Comparison of ENCODE assay signal across 20 cellular contexts in genomic region chr10:90992462-90992861, GRCh38.
A peak's percentile ranks its signal among the peaks of the same experiment; 100 is the strongest.
DNase-seq lines count a peak whose midpoint lies in the region; ATAC-seq, FAIRE-seq and TF ChIP-seq lines count a peak whose summit lies in the region.
"Had no signal": no experiment of that assay in that cellular context is flagged by ENCODE, and none has a peak within 500 bp of the region (broad histone marks: within the 10 kb centered on the region; RNA-seq: fewer than 3 reads in every experiment).

No MANE protein-coding gene starts in this region.

- POLR2A ChIA-PET in GM12878 (lab: Charles Lee): interaction anchor here (0.8 to 1.6 kb wide), 2 partner anchors 14 to 209 kb away, joined by 3 to 4 read pairs; no protein-coding TSS in a partner anchor

- no peak for TF ChIP-seq RAD21 in GM12878 (IDR thresholded peaks at IDR 0.05; ENCODE audit: insufficient read depth, low read depth, low read length)

- ATAC-seq in HG03060 (IDR thresholded peaks at IDR 0.05; ENCODE audit: low read depth, unreplicated experiment): peak; percentile 33
- ATAC-seq in GM12878: peak; percentile 23
- no peak for ATAC-seq in SK-N-SH treated with all-trans-retinoic acid at 6 μM for 48 hours

- SMC1A ChIA-PET in GM12878 (lab: Charles Lee; ENCODE audit: uncharacterized antibody, unreplicated experiment): interaction anchor here (0.9 to 6.0 kb wide), 6 partner anchors 8 to 81 kb away, joined by 3 to 74 read pairs (median 4); no protein-coding TSS in a partner anchor

- CTCF ChIA-PET in GM12878 (lab: Yijun Ruan, JAX): interaction anchor here (0.7 to 4.1 kb wide), 3 partner anchors 11 to 113 kb away, joined by 5 to 36 read pairs (median 8); no protein-coding TSS in a partner anchor

- RAD21 ChIA-PET in GM12878 (lab: Charles Lee; ENCODE audit: unreplicated experiment): interaction anchor here (0.8 to 1.5 kb wide), 4 partner anchors 10 to 258 kb away, joined by 3 to 12 read pairs (median 6); no protein-coding TSS in a partner anchor

- no peak overlapping the region for H3K9ac ChIP-seq in GM12878 (ENCODE audit: control insufficient read depth, insufficient read depth, low read length)

- no peaks in the 10 kb centered on the region for H3K9me3 ChIP-seq in right atrium auricular region
- no peaks in the 10 kb centered on the region for H3K9me3 ChIP-seq in left ventricle myocardium inferior (replicated peaks)
- peaks cover 3% of the 10 kb centered on the region; the same call in 2 of the 3 replicates for H3K9me3 ChIP-seq in GM12878 (replicated peaks; ENCODE audit: control insufficient read depth, insufficient read depth, low read length)

- H3K79me2 ChIP-seq in GM12878 (ENCODE audit: control insufficient read depth, insufficient read depth, low read length): peaks cover 28% of the 10 kb centered on the region

- H3K27me3 ChIP-seq in right atrium auricular region: no peaks in the 10 kb centered on the region
- no peaks in the 10 kb centered on the region for H3K27me3 ChIP-seq in left ventricle myocardium inferior (ENCODE audit: low read depth)
- no peaks in the 10 kb centered on the region for H3K27me3 ChIP-seq in GM12878 (replicated peaks in 1 of 2; ENCODE audit: control insufficient read depth in 2 of 2, insufficient read depth in 2 of 2, low read length in 1 of 2)

- peak overlapping the region; percentile 78; the same call in 1 of the 2 replicates for H3K4me2 ChIP-seq in GM12878 (ENCODE audit: control insufficient read depth, insufficient read depth)

- TF ChIP-seq CTCF in right atrium auricular region (IDR thresholded peaks at IDR 0.05) (no peak), left ventricle myocardium inferior (IDR thresholded peaks at IDR 0.05; ENCODE audit: borderline replicate concordance) (no peak), GM12878 (IDR thresholded peaks at IDR 0.05 in 2 of 3, conservative IDR thresholded peaks at IDR 0.05 in 1 of 3; ENCODE audit: control insufficient read depth in 2 of 3, extremely low read depth in 1 of 3, insufficient read depth in 1 of 3, low read depth in 3 of 3, low read length in 3 of 3) (no peak)

- H3K36me3 ChIP-seq in right atrium auricular region (peaks cover 35% of the 10 kb centered on the region), left ventricle myocardium inferior (no peaks in the 10 kb centered on the region), GM12878 (ENCODE audit: control insufficient read depth in 2 of 2, insufficient read depth in 2 of 2, low read length in 1 of 2) (no peaks in the 10 kb centered on the region)

- no peak overlapping the region; the same call in 1 of the 2 replicates for H2AFZ ChIP-seq in GM12878 (ENCODE audit: control insufficient read depth, low read depth, low read length)

- H3K27ac ChIP-seq in right atrium auricular region: peak overlapping the region; percentile 20 to 32
- H3K27ac ChIP-seq in left ventricle myocardium inferior (replicated peaks): no peak overlapping the region
- H3K27ac ChIP-seq in GM12878 (ENCODE audit: control insufficient read depth, insufficient read depth): peak overlapping the region; percentile 88
- H3K27ac ChIP-seq: HL-60 had no signal

- H4K20me1 ChIP-seq in GM12878 (ENCODE audit: control insufficient read depth, insufficient read depth): no peaks in the 10 kb centered on the region

- no peak overlapping the region for H3K4me3 ChIP-seq in right atrium auricular region
- no peak overlapping the region for H3K4me3 ChIP-seq in left ventricle myocardium inferior
- H3K4me3 ChIP-seq in GM12878: no peak overlapping the region

- no peak for DNase-seq in right atrium auricular region (ENCODE audit: low spot score)
- DNase-seq in left ventricle myocardium inferior: no peak
- no peak for DNase-seq in GM12878 (ENCODE audit: low read depth, low spot score)
- DNase-seq in NCI-H2171 treated with DMSO at 0.1 percent for 48 hours (lab: John Stamatoyannopoulos, UW): no peak
- no peak for DNase-seq in SKM-1 (lab: John Stamatoyannopoulos, UW; ENCODE audit: unreplicated experiment)
- no peak for DNase-seq in CD1c-positive myeloid dendritic cell (ENCODE audit: extremely low spot score)
- DNase-seq: 8988T; CD4-positive, CD25-positive, alpha-beta regulatory T cell; COR-L47; DMS 273 treated with DMSO at 0.1 percent for 48 hours; GDM1; H7; Karpas-422; NCI-H1417 treated with DMSO at 0.1 percent for 48 hours; NCI-H187 treated with DMSO at 0.1 percent for 48 hours; NCI-H345; NCI-H526 had no signal

- FAIRE-seq in GM12878 (lab: Jason Lieb, UNC): no peak

- in situ Hi-C loops in GM12878 (cut with MboI): no loop called here

- no peak for TF ChIP-seq POLR2A in GM12878 (IDR thresholded peaks at IDR 0.05; ENCODE audit: low read depth, low read length)

- no TSS peak for BruUV-seq in GM12878 (replicated peaks; lab: Mats Ljungman, UMichigan)

- H3K4me1 ChIP-seq in right atrium auricular region (peaks cover 0 to 10% of the 10 kb centered on the region in 2 donors), left ventricle myocardium inferior (peaks cover 25% of the 10 kb centered on the region), GM12878 (ENCODE audit: control insufficient read depth, insufficient read depth, low read length) (peaks cover 12% of the 10 kb centered on the region)

- peak in 1 of 2 experiments; percentile 44; a peak in 1 of 4 replicates for TF ChIP-seq EP300 in GM12878 (IDR thresholded peaks at IDR 0.05; ENCODE audit: borderline replicate concordance in 1 of 2, control insufficient read depth in 1 of 2, low read depth in 2 of 2, low read length in 2 of 2)

- intact Hi-C loops in left ventricle myocardium inferior (cut with micrococcal nuclease) (no loop called here), GM12878 (cut with micrococcal nuclease; ENCODE audit: unreplicated experiment) (loop anchor here (5.0 kb wide), 1 partner anchor 805 kb away; the partner anchor contains the start of gene TNKS2)

- WGBS in GM12878 (ENCODE audit: insufficient coverage, insufficient replicate concordance, low lambda C conversion rate, missing lambda C conversion rate): 0% methylated on average over 2 of the region's 2 CpGs

TF ChIP-seq in GM12878, 131 proteins besides CTCF, POLR2A, EP300 and RAD21 (continues in another document):
- TF ChIP-seq SMAD1 (IDR thresholded peaks at IDR 0.05; ENCODE audit: low read depth, partially characterized antibody) (no peak), CBFB (IDR thresholded peaks at IDR 0.05; ENCODE audit: low read depth) (no peak), ZNF217 (IDR thresholded peaks at IDR 0.05) (no peak), JUNB (IDR thresholded peaks at IDR 0.05) (peak; percentile 88), NFIC (IDR thresholded peaks at IDR 0.05; ENCODE audit: low read depth, low read length) (peak; percentile 90), MTA2 (IDR thresholded peaks at IDR 0.05; ENCODE audit: low read depth) (peak; percentile 34; the same call in 1 of the 2 replicates), ATF2 (IDR thresholded peaks at IDR 0.05; ENCODE audit: low read length) (peak; percentile 86)

TF ChIP-seq in SK-N-SH treated with all-trans-retinoic acid at 6 μM for 48 hours, 23 proteins besides CTCF, POLR2A, EP300 and RAD21 (continues in another document):
- TF ChIP-seq SNAI2 (CRISPR knock-in tag; IDR thresholded peaks at IDR 0.05) (no peak), TCF4 (CRISPR knock-in tag; IDR thresholded peaks at IDR 0.05; ENCODE audit: borderline replicate concordance) (no peak), GLIS3 (CRISPR knock-in tag; IDR thresholded peaks at IDR 0.05) (no peak), TOX (CRISPR knock-in tag; IDR thresholded peaks at IDR 0.05; ENCODE audit: borderline replicate concordance) (no peak), PATZ1 (CRISPR knock-in tag; IDR thresholded peaks at IDR 0.05; ENCODE audit: borderline replicate concordance) (no peak), TSHZ2 (CRISPR knock-in tag; IDR thresholded peaks at IDR 0.05) (no peak)
